In the genomic region with DNA sequence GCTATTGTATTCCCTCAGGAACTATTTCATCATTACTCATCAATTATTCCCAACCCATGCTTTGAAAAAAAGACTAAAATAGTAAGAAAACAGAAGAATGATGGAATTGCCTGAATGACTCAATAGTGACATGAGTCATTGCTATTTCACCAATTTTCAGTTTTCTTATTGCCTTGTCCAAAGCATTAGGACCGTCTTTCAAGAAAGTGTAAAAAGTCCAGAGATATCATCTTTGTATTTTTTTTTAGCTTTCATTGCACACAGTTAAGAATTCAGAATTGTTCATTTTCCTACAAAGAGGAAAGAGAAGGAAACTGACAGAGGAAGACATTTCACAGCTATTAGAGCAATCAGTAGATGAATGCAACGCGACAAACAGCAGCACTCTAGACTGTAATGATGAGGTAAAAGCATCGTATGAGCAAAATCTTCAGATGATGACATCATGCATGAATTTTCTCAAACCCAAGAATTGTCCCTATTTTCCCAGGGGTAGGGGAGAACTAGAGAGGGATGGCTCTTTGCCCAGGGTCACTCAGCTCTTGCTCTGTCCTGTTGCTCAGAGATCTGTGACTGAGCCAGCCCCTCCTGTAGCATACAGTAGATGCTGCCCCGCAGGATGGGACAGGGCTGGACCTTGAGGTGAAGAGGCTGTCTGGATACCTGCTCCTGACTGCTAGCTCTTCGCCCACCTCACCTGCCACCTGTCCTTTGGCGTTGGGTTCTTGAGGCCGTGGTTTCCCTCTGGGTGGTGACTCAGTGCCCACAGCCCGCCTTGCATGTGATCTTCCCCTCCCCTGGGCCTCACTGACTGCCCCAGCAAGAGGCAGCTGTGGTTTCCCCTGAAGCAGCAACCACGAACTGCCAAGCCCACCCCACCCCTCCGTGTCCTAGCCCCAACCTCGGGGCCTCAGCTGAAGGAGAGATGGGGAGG, we compare ENCODE assay signal across 9 cellular contexts.
DNase-seq lines count a peak whose midpoint lies in the region; ATAC-seq and TF ChIP-seq lines count a peak whose summit lies in the region.
"Had no signal": no experiment of that assay in that cellular context is flagged by ENCODE, and none has a peak within 500 bp of the region (broad histone marks: within the 10 kb centered on the region; RNA-seq: fewer than 3 reads in every experiment).

No MANE protein-coding gene starts in this region.

- peaks cover 41% of the 10 kb centered on the region for H3K36me3 Mint-ChIP-seq in Calu3 (ENCODE audit: insufficient read depth, unreplicated experiment)

- no peaks in the 10 kb centered on the region for H3K79me2 ChIP-seq in KMS-11 (ENCODE audit: insufficient read depth, low read depth)

- H3K36me3 ChIP-seq in KMS-11 (ENCODE audit: insufficient read depth): no peaks in the 10 kb centered on the region
- H3K36me3 ChIP-seq in sigmoid colon: no peaks in the 10 kb centered on the region

- no peaks in the 10 kb centered on the region for H4K20me1 ChIP-seq in KMS-11 (ENCODE audit: insufficient read depth)

- CTCF ChIA-PET in Calu3 (lab: Charles Lee): interaction anchor here (0.6 to 2.5 kb wide), 8 partner anchors 41 to 243 kb away, joined by 3 to 25 read pairs (median 6); partner anchors contain the start of gene C15orf39

- H3K4me3 ChIP-seq in KMS-11 (IDR thresholded peaks at IDR 0.05; ENCODE audit: insufficient read depth, low read depth, low read length) (no peak overlapping the region), epithelial cell of esophagus (ENCODE audit: low read length) (no peak overlapping the region), sigmoid colon (no peak overlapping the region)

- peaks cover 74% of the 10 kb centered on the region for H3K4me1 ChIP-seq in KMS-11 (ENCODE audit: low read depth, poor library complexity, severe bottlenecking)
- H3K4me1 ChIP-seq in sigmoid colon: peaks cover 0 to 12% (median 0%) of the 10 kb centered on the region in 4 donors

- WGBS in sigmoid colon, 2 donors: 49 to 80% methylated on average over 12 of the region's 12 CpGs

- H2AFZ ChIP-seq in KMS-11 (ENCODE audit: low read depth): peak overlapping the region; percentile 45

- TF ChIP-seq POLR2A in sigmoid colon (IDR thresholded peaks at IDR 0.05): no peak

- H3K9me3 Mint-ChIP-seq in Calu3 (ENCODE audit: low read depth, unreplicated experiment): peaks cover 3% of the 10 kb centered on the region

- no peak overlapping the region; the same call in 1 of the 2 replicates for H3K9ac ChIP-seq in KMS-11

- BruUV-seq in Calu3 (replicated peaks; lab: Mats Ljungman, UMichigan): TSS peak; percentile 95

- peaks cover 13% of the 10 kb centered on the region for H3K27me3 Mint-ChIP-seq in Calu3 (ENCODE audit: unreplicated experiment)

- intact Hi-C loops in Calu3 (cut with micrococcal nuclease; ENCODE audit: unreplicated experiment): no loop called here
- intact Hi-C loops in sigmoid colon (cut with DNase I): no loop called here

- H3K4me3 Mint-ChIP-seq in Calu3 (ENCODE audit: low read depth, unreplicated experiment): peak overlapping the region; percentile 37
- H3K4me3 Mint-ChIP-seq: neural crest cell had no signal

- H3K27ac Mint-ChIP-seq in Calu3 (ENCODE audit: unreplicated experiment): peak overlapping the region; percentile 89

- peaks cover 62% of the 10 kb centered on the region for H3K4me1 Mint-ChIP-seq in Calu3 (ENCODE audit: low read depth, unreplicated experiment)

- DNase-seq in Calu3 (peak; percentile 78), epithelial cell of esophagus (ENCODE audit: low read depth) (peak; percentile 81), sigmoid colon (no peak), OCI-M2 (lab: John Stamatoyannopoulos, UW; ENCODE audit: unreplicated experiment) (no peak)
- peak; percentile 19 to 26 for DNase-seq in activated CD4-positive, alpha-beta T cell treated with anti-CD3 and anti-CD28 coated beads, Interleukin-2, amount 50 U/mL, for 4 hours
- DNase-seq in stimulated activated CD4-positive, alpha-beta T cell treated with anti-CD3 and anti-CD28 coated beads, Interleukin-15, amount 100 ng/mL, for 48 hours (ENCODE audit: low read depth in 2 of 2): peak; percentile 49 to 57

- no peak for TF ChIP-seq EP300 in sigmoid colon (IDR thresholded peaks at IDR 0.05)

- no peak for TF ChIP-seq CTCF in Calu3 (IDR thresholded peaks at IDR 0.05; ENCODE audit: unreplicated experiment)
- no peak for TF ChIP-seq CTCF in KMS-11 (conservative IDR thresholded peaks at IDR 0.05; ENCODE audit: low read depth, low read length)
- TF ChIP-seq CTCF in epithelial cell of esophagus (IDR thresholded peaks at IDR 0.05; ENCODE audit: insufficient read depth, low read depth, low read length, missing control alignments): no peak
- no peak for TF ChIP-seq CTCF in sigmoid colon (IDR thresholded peaks at IDR 0.05)

- ATAC-seq in HG03442 (IDR thresholded peaks at IDR 0.05; ENCODE audit: unreplicated experiment): no peak

- H3K27ac ChIP-seq in KMS-11: peak overlapping the region; percentile 43
- H3K27ac ChIP-seq in sigmoid colon: no peak overlapping the region

- H3K9me3 ChIP-seq in sigmoid colon: no peaks in the 10 kb centered on the region

- H3K27me3 ChIP-seq in KMS-11 (ENCODE audit: insufficient read depth, low read depth) (no peaks in the 10 kb centered on the region), sigmoid colon (no peaks in the 10 kb centered on the region)

- peak overlapping the region; percentile 72 for H3K4me2 ChIP-seq in KMS-11

Comparison
In these comparisons a context has a peak if more than half of its experiments do, and no peak if none do; other contexts are left out.
1. DNase-seq: peak in Calu3 (single experiment), activated CD4-positive, alpha-beta T cell treated with anti-CD3 and anti-CD28 coated beads, Interleukin-2, amount 50 U/mL, for 4 hours (2 of 2), epithelial cell of esophagus (single experiment) and stimulated activated CD4-positive, alpha-beta T cell treated with anti-CD3 and anti-CD28 coated beads, Interleukin-15, amount 100 ng/mL, for 48 hours (2 of 2); none in sigmoid colon (single experiment) and OCI-M2 (single experiment).